21 cellular contexts compared by ENCODE assay signal in genomic region chr5:145921211-145921610, GRCh38. TPM values are rescaled to one million over a fixed set of nuclear protein-coding genes. Genes with fewer than 3 reads are reported as not detected.
"Had no signal": no experiment of that assay in that cellular context is flagged by ENCODE, and none has a peak within 500 bp of the region (broad histone marks: within the 10 kb centered on the region; RNA-seq: fewer than 3 reads in every experiment).

No MANE protein-coding gene starts in this region.

- H3K4me1 ChIP-seq: adrenal gland, lower lobe of right lung, pancreas, testis had no signal

- FAIRE-seq: endothelial cell of umbilical vein, pancreas had no signal

- H3K36me3 Mint-ChIP-seq: activated naive CD4-positive, alpha-beta T cell treated with anti-CD3 and anti-CD28 coated beads, Interleukin-2, amount 10 ng/mL, durations not matched to agents 7 days and 5 days; neural progenitor cell; WTC11 had no signal

- H3K27ac ChIP-seq: adrenal gland, coronary artery, lower lobe of right lung, neural progenitor cell, pancreas, testis had no signal

- H3K9me3 ChIP-seq: adrenal gland, lower lobe of right lung, pancreas, testis had no signal

- H3K4me3 Mint-ChIP-seq: activated CD4-positive, alpha-beta T cell treated with anti-CD3 and anti-CD28 coated beads, Interleukin-2, amount 10 ng/mL, durations not matched to agents 24 days and 14 days; activated naive CD4-positive, alpha-beta T cell treated with anti-CD3 and anti-CD28 coated beads, Interleukin-2, amount 10 ng/mL, durations not matched to agents 7 days and 5 days; activated T-helper 17 cell treated with anti-CD3 and anti-CD28 coated beads, Interleukin-2, amount 50 U/mL, for 72 hours; neural progenitor cell; stimulated activated naive CD8-positive, alpha-beta T cell treated with anti-CD3 and anti-CD28 coated beads, Interleukin-15, amount 100 ng/mL, for 72 hours; WTC11 had no signal

- H3K27me3 ChIP-seq: adrenal gland, neural progenitor cell, pancreas, testis had no signal

- H3K9ac ChIP-seq: neural progenitor cell had no signal

- H3K36me3 ChIP-seq: adrenal gland, lower lobe of right lung, neural progenitor cell, pancreas had no signal

- H3K4me2 ChIP-seq: neural progenitor cell had no signal

- ATAC-seq: activated T-helper 17 cell treated with anti-CD3 and anti-CD28 coated beads, Interleukin-2, amount 50 U/mL, for 72 hours; lower lobe of right lung; pancreas; stimulated activated naive CD8-positive, alpha-beta T cell treated with anti-CD3 and anti-CD28 coated beads, Interleukin-15, amount 100 ng/mL, for 72 hours; WTC11 had no signal

- H3K9me3 Mint-ChIP-seq: activated CD4-positive, alpha-beta T cell treated with anti-CD3 and anti-CD28 coated beads, Interleukin-2, amount 10 ng/mL, durations not matched to agents 24 days and 14 days; activated naive CD4-positive, alpha-beta T cell treated with anti-CD3 and anti-CD28 coated beads, Interleukin-2, amount 10 ng/mL, durations not matched to agents 7 days and 5 days; activated T-helper 17 cell treated with anti-CD3 and anti-CD28 coated beads, Interleukin-2, amount 50 U/mL, for 72 hours; neural progenitor cell; stimulated activated naive CD8-positive, alpha-beta T cell treated with anti-CD3 and anti-CD28 coated beads, Interleukin-15, amount 100 ng/mL, for 72 hours had no signal

- H3K27me3 Mint-ChIP-seq: activated naive CD4-positive, alpha-beta T cell treated with anti-CD3 and anti-CD28 coated beads, Interleukin-2, amount 10 ng/mL, durations not matched to agents 7 days and 5 days; stimulated activated naive CD8-positive, alpha-beta T cell treated with anti-CD3 and anti-CD28 coated beads, Interleukin-15, amount 100 ng/mL, for 72 hours had no signal

- H3K4me1 Mint-ChIP-seq: activated CD4-positive, alpha-beta T cell treated with anti-CD3 and anti-CD28 coated beads, Interleukin-2, amount 10 ng/mL, durations not matched to agents 24 days and 14 days; activated naive CD4-positive, alpha-beta T cell treated with anti-CD3 and anti-CD28 coated beads, Interleukin-2, amount 10 ng/mL, durations not matched to agents 7 days and 5 days; activated T-helper 17 cell treated with anti-CD3 and anti-CD28 coated beads, Interleukin-2, amount 50 U/mL, for 72 hours; stimulated activated naive CD8-positive, alpha-beta T cell treated with anti-CD3 and anti-CD28 coated beads, Interleukin-15, amount 100 ng/mL, for 72 hours had no signal

- H3K27ac Mint-ChIP-seq: activated CD4-positive, alpha-beta T cell treated with anti-CD3 and anti-CD28 coated beads, Interleukin-2, amount 10 ng/mL, durations not matched to agents 24 days and 14 days; activated naive CD4-positive, alpha-beta T cell treated with anti-CD3 and anti-CD28 coated beads, Interleukin-2, amount 10 ng/mL, durations not matched to agents 7 days and 5 days; activated T-helper 17 cell treated with anti-CD3 and anti-CD28 coated beads, Interleukin-2, amount 50 U/mL, for 72 hours; neural progenitor cell; stimulated activated naive CD8-positive, alpha-beta T cell treated with anti-CD3 and anti-CD28 coated beads, Interleukin-15, amount 100 ng/mL, for 72 hours; WTC11 had no signal

- DNase-seq: activated CD4-positive, alpha-beta T cell treated with anti-CD3 and anti-CD28 coated beads, Interleukin-2, amount 10 ng/mL, durations not matched to agents 24 days and 14 days; activated naive CD4-positive, alpha-beta T cell treated with anti-CD3 and anti-CD28 coated beads, Interleukin-2, amount 10 ng/mL, durations not matched to agents 7 days and 5 days; adrenal gland; central memory CD4-positive, alpha-beta T cell; effector CD4-positive, alpha-beta T cell; hypothalamus; left cardiac atrium; lower lobe of right lung; midbrain; pancreas; retina; stimulated activated CD4-positive, alpha-beta T cell treated with anti-CD3 and anti-CD28 coated beads, Interleukin-15, amount 100 ng/mL, for 24 hours; stimulated activated CD4-positive, alpha-beta T cell treated with anti-CD3 and anti-CD28 coated beads, Interleukin-4, amount 100 ng/mL, for 24 hours; stimulated activated naive CD8-positive, alpha-beta T cell treated with anti-CD3 and anti-CD28 coated beads, Interleukin-15, amount 100 ng/mL, for 72 hours; testis had no signal

- H3K4me3 ChIP-seq: adrenal gland, coronary artery, lower lobe of right lung, neural progenitor cell, pancreas, testis had no signal

RNA-seq across cellular contexts. Expression of gene GRXCR2, which starts 48.4 kb away (rescaled TPM):
- total RNA-seq: activated CD4-positive, alpha-beta T cell treated with anti-CD3 and anti-CD28 coated beads, Interleukin-2, amount 10 ng/mL, durations not matched to agents 24 days and 14 days; activated T-helper 17 cell treated with anti-CD3 and anti-CD28 coated beads, Interleukin-2, amount 50 U/mL, for 72 hours; adrenal gland; endothelial cell of umbilical vein; lower lobe of right lung; ureter; WTC11 had no signal
- polyA plus RNA-seq: adrenal gland, endothelial cell of umbilical vein, pancreas had no signal
